Comparison of ENCODE assay signal across 25 cellular contexts in the genomic region with DNA sequence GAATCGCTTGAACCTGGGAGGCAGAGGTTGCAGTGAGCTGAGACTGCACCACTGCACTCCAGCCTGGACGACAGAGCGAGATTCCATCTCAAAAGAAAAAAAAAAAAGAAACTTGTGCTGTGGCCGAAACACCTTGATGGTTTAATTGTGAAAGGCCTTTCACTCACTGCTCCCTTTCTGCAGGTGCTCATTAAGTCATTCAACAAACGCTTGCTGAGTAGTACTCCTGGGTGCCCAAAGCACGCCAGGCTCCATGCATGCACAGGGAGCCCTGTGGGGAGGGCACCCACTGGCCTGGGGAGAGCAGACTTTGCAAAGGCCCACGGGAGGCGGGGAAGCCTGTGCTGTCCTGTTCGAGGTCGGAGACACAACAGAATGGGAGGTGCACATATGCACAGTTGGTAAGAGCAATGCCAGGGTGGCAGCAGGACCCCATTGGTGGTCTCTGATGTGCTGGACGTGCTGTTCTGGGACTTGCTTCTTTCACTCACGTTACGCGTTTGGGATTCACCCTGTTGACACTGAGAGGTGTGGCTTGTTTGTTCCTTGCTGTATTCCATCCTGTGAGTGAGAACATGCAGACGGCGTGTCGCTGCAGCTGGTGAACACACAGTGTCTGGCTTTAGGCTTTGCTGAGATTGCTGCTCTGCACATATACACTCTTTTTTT. TPM values are rescaled to one million over a fixed set of nuclear protein-coding genes. Genes with fewer than 3 reads are reported as not detected.
A peak's percentile ranks its signal among the peaks of the same experiment; 100 is the strongest.
DNase-seq lines count a peak whose midpoint lies in the region; TF ChIP-seq lines count a peak whose summit lies in the region.
"Had no signal": no experiment of that assay in that cellular context is flagged by ENCODE, and none has a peak within 500 bp of the region (broad histone marks: within the 10 kb centered on the region; RNA-seq: fewer than 3 reads in every experiment).

No MANE protein-coding gene starts in this region.

- 65 to 71% methylated on average over 17 of the region's 17 CpGs for WGBS in testis, 2 donors

- H3K4me3 ChIP-seq in colonic mucosa = no peak overlapping the region
- H3K4me3 ChIP-seq in testis = no peak overlapping the region
- no peak overlapping the region for H3K4me3 ChIP-seq in MM.1S (ENCODE audit: low read length)
- H3K4me3 ChIP-seq: gastrocnemius medialis, tibial nerve had no signal

- no peaks in the 10 kb centered on the region for H3K9me3 ChIP-seq in colonic mucosa
- no peaks in the 10 kb centered on the region for H3K9me3 ChIP-seq in testis
- H3K9me3 ChIP-seq in MM.1S (replicated peaks; ENCODE audit: insufficient read depth, low read length) = no peaks in the 10 kb centered on the region
- H3K9me3 ChIP-seq: gastrocnemius medialis, tibial nerve had no signal

- TF ChIP-seq POLR2A in testis (IDR thresholded peaks at IDR 0.05) = no peak

- no peak for TF ChIP-seq CTCF in colonic mucosa (IDR thresholded peaks at IDR 0.05)
- no peak for TF ChIP-seq CTCF in testis (IDR thresholded peaks at IDR 0.05)
- no peak for TF ChIP-seq CTCF in MM.1S (IDR thresholded peaks at IDR 0.05; ENCODE audit: low read length)

- H3K9ac ChIP-seq in colonic mucosa (ENCODE audit: low read depth in 2 of 2, low read length in 2 of 2) (peak overlapping the region in 1 of 2 donors; percentile 58), MM.1S (ENCODE audit: low read length) (no peak overlapping the region)

- intact Hi-C loops in colonic mucosa (cut with DNase I) = no loop called here
- intact Hi-C loops in testis (cut with DNase I; ENCODE audit: low total_unique reads) = no loop called here
- intact Hi-C loops in head of caudate nucleus (cut with DNase I) = no loop called here

- no peaks in the 10 kb centered on the region for H3K79me2 ChIP-seq in MM.1S (ENCODE audit: low read length)

- no peaks in the 10 kb centered on the region for H3K36me3 ChIP-seq in colonic mucosa
- no peaks in the 10 kb centered on the region for H3K36me3 ChIP-seq in testis (ENCODE audit: low read depth, missing control alignments)
- H3K36me3 ChIP-seq in MM.1S (replicated peaks; ENCODE audit: insufficient read depth, low read length) = no peaks in the 10 kb centered on the region
- H3K36me3 ChIP-seq: gastrocnemius medialis, tibial nerve had no signal

- H3K4me1 ChIP-seq in colonic mucosa = peaks cover 43% of the 10 kb centered on the region
- H3K4me1 ChIP-seq in testis = peaks cover 34% of the 10 kb centered on the region
- H3K4me1 ChIP-seq in MM.1S (ENCODE audit: low read length) = no peaks in the 10 kb centered on the region

- no peaks in the 10 kb centered on the region for H3K9me2 ChIP-seq in MM.1S (replicated peaks; ENCODE audit: insufficient read depth, low read length)

- H3F3A ChIP-seq in MM.1S (ENCODE audit: insufficient read depth, low read length) = no peaks in the 10 kb centered on the region

- H3K4me2 ChIP-seq in MM.1S (ENCODE audit: low read depth, low read length) = no peak overlapping the region

- DNase-seq in NCI-H748 (lab: John Stamatoyannopoulos, UW; ENCODE audit: unreplicated experiment) (peak; percentile 56), NCI-H748 treated with DMSO at 0.1 percent for 48 hours (lab: John Stamatoyannopoulos, UW) (no peak), NCI-H2171 (lab: John Stamatoyannopoulos, UW) (peak; percentile 58), colonic mucosa (peak; percentile 69), testis (peak; percentile 34), head of caudate nucleus (no peak), NCI-H774 (lab: John Stamatoyannopoulos, UW) (no peak), MM.1S (no peak)
- DNase-seq: activated CD4-positive, alpha-beta T cell treated with anti-CD3 and anti-CD28 coated beads, Interleukin-2, amount 10 ng/mL, durations not matched to agents 24 days and 14 days; activated gamma-delta T cell treated with Interleukin-2 at 50 U/mL for 16 hours; activated T-cell treated with anti-CD3 and anti-CD28 coated beads, Interleukin-2, amount 50 U/mL, for 24 hours; gastrocnemius medialis; H9; hippocampal formation; immature natural killer cell; mesenchymal stem cell; NK-92 treated with Interleukin-12 subunit alpha and Interleukin-12 subunit beta, amount 100 ng/mL, for 24 hours; small intestine; stimulated activated CD4-positive, alpha-beta T cell treated with anti-CD3 and anti-CD28 coated beads, Interleukin-2, amount 100 ng/mL, for 24 hours; T1000 had no signal

- H3K27me3 ChIP-seq in colonic mucosa (peaks cover 10% of the 10 kb centered on the region), testis (no peaks in the 10 kb centered on the region), MM.1S (replicated peaks; ENCODE audit: insufficient read depth, low read length) (peaks cover 61% of the 10 kb centered on the region)

- H4K20me1 ChIP-seq in MM.1S (ENCODE audit: insufficient read depth, low read length) = no peaks in the 10 kb centered on the region

- H3K27ac ChIP-seq in colonic mucosa (no peak overlapping the region), testis (no peak overlapping the region), MM.1S (ENCODE audit: low read length) (no peak overlapping the region)

- H2AFZ ChIP-seq in MM.1S (ENCODE audit: low read length) = no peak overlapping the region

RNA-seq across cellular contexts. Expression of a gene that starts 3.0 kb away (rescaled TPM):
- total RNA-seq in colonic mucosa (10 to 100 TPM; 20.5 to 22.1 TPM), testis (1 to 10 TPM; 5.7 to 9.6 TPM)
- 8.5 TPM for polyA plus RNA-seq in testis (ENCODE audit: insufficient read depth, low read depth, low replicate concordance)
- total RNA-seq: activated CD4-positive, alpha-beta T cell treated with anti-CD3 and anti-CD28 coated beads, Interleukin-2, amount 10 ng/mL, durations not matched to agents 24 days and 14 days; activated CD8-positive, alpha-beta memory T cell treated with anti-CD3 and anti-CD28 coated beads for 36 hours; dermis microvascular lymphatic vessel endothelial cell had no signal
- polyA plus RNA-seq: BJ, immature natural killer cell had no signal

RNA-seq across cellular contexts. Expression of a gene that starts 10.9 kb away (rescaled TPM):
- total RNA-seq in colonic mucosa = 100 to 1,000 TPM; 149 to 177 TPM
- 100 to 1,000 TPM in 1 of 2 donors, 10 to 100 TPM in 1; 75.9 to 103 TPM for total RNA-seq in testis
- polyA plus RNA-seq in testis (ENCODE audit: insufficient read depth, low read depth, low replicate concordance) = 47.7 TPM

RNA-seq across cellular contexts. Expression of a gene that starts 13.5 kb away (rescaled TPM):
- total RNA-seq in colonic mucosa = 10 to 100 TPM; 19.2 to 57.8 TPM
- 1 to 10 TPM; 1.4 to 1.7 TPM for total RNA-seq in testis
- 0.78 TPM for polyA plus RNA-seq in testis (ENCODE audit: insufficient read depth, low read depth, low replicate concordance)

RNA-seq across cellular contexts. Expression of a gene that starts 20.4 kb away (rescaled TPM):
- 10 to 100 TPM in 1 of 2 donors, 1 to 10 TPM in 1; 9.0 to 13.0 TPM for total RNA-seq in colonic mucosa
- 10 to 100 TPM in 1 of 2 donors, 1 to 10 TPM in 1; 7.2 to 10.1 TPM for total RNA-seq in testis
- 6.9 TPM for polyA plus RNA-seq in testis (ENCODE audit: insufficient read depth, low read depth, low replicate concordance)

RNA-seq across cellular contexts. Expression of a gene that starts 25.0 kb away (rescaled TPM):
- total RNA-seq in colonic mucosa (not detected), testis (under 1 TPM; 0.06 to 0.24 TPM)
- polyA plus RNA-seq in testis (ENCODE audit: insufficient read depth, low read depth, low replicate concordance) = 0.24 TPM
- total RNA-seq: activated CD4-positive, alpha-beta T cell treated with anti-CD3 and anti-CD28 coated beads, Interleukin-2, amount 10 ng/mL, durations not matched to agents 24 days and 14 days; dermis microvascular lymphatic vessel endothelial cell; gastrocnemius medialis; H9; renal cortical epithelial cell had no signal
- polyA plus RNA-seq: BJ had no signal

Comparison
In these comparisons a context has a peak if more than half of its experiments do, and no peak if none do; other contexts are left out.
1. DNase-seq: peak in NCI-H748 (single experiment), NCI-H2171 (single experiment), colonic mucosa (single experiment) and testis (single experiment); none in NCI-H748 treated with DMSO at 0.1 percent for 48 hours (single experiment), head of caudate nucleus (0 of 42), NCI-H774 (single experiment) and MM.1S (single experiment).
2. RNA of a gene that starts 13.5 kb away (total RNA-seq): 19.2 to 57.8 TPM in colonic mucosa; 1.4 to 1.7 TPM in testis; every median in the first group is over 4 times any median in the second.